Comparison of ENCODE assay signal across 23 cellular contexts in genomic region chr7:121397832-121398231, GRCh38. TPM values are rescaled to one million over a fixed set of nuclear protein-coding genes. Genes with fewer than 3 reads are reported as not detected.
A peak's percentile ranks its signal among the peaks of the same experiment; 100 is the strongest.
DNase-seq lines count a peak whose midpoint lies in the region; ATAC-seq and TF ChIP-seq lines count a peak whose summit lies in the region.
"Had no signal": no experiment of that assay in that cellular context is flagged by ENCODE, and none has a peak within 500 bp of the region (broad histone marks: within the 10 kb centered on the region; RNA-seq: fewer than 3 reads in every experiment).

No MANE protein-coding gene starts in this region.

- H3K36me3 Mint-ChIP-seq in neural crest cell (ENCODE audit: low read depth), result peaks cover 2% of the 10 kb centered on the region
- peaks cover 28% of the 10 kb centered on the region for H3K36me3 Mint-ChIP-seq in stimulated activated effector memory CD8-positive, alpha-beta T cell treated with anti-CD3 and anti-CD28 coated beads, Interleukin-12 subunit alpha, Interleukin-12 subunit beta, amount 100 ng/mL, for 72 hours
- H3K36me3 Mint-ChIP-seq: CD14-positive monocyte had no signal

- H3K9me3 Mint-ChIP-seq in neural crest cell, result peaks cover 1% of the 10 kb centered on the region
- H3K9me3 Mint-ChIP-seq in stimulated activated effector memory CD8-positive, alpha-beta T cell treated with anti-CD3 and anti-CD28 coated beads, Interleukin-12 subunit alpha, Interleukin-12 subunit beta, amount 100 ng/mL, for 72 hours, result peaks cover under 1% of the 10 kb centered on the region
- H3K9me3 Mint-ChIP-seq: T-helper 1 cell treated with Interleukin-12 subunit alpha and Interleukin-12 subunit beta and Interleukin-4 antibody, amounts not matched to agents 30 μg/mL and 1 μg/mL, for 36 hours had no signal

- H3K4me2 ChIP-seq in BLaER1 (peak overlapping the region; percentile 13; the same call in 1 of the 2 replicates), OCI-LY7 (ENCODE audit: low read length) (no peak overlapping the region)

- H4K20me1 ChIP-seq in BLaER1, result peaks cover 25% of the 10 kb centered on the region
- H4K20me1 ChIP-seq in OCI-LY7 (ENCODE audit: insufficient read depth, low read length), result 0 out of 2 replicates have a peak, but pooled peaks cover 4% of the 10 kb centered on the region

- H3K27ac Mint-ChIP-seq in neural crest cell (ENCODE audit: unreplicated experiment), result no peak overlapping the region
- no peak overlapping the region for H3K27ac Mint-ChIP-seq in stimulated activated effector memory CD8-positive, alpha-beta T cell treated with anti-CD3 and anti-CD28 coated beads, Interleukin-12 subunit alpha, Interleukin-12 subunit beta, amount 100 ng/mL, for 72 hours
- H3K27ac Mint-ChIP-seq: CD14-positive monocyte had no signal

- peak overlapping the region; percentile 80 for H3K4me3 Mint-ChIP-seq in neural crest cell
- no peak overlapping the region for H3K4me3 Mint-ChIP-seq in stimulated activated effector memory CD8-positive, alpha-beta T cell treated with anti-CD3 and anti-CD28 coated beads, Interleukin-12 subunit alpha, Interleukin-12 subunit beta, amount 100 ng/mL, for 72 hours
- H3K4me3 Mint-ChIP-seq: CD14-positive monocyte had no signal

- peaks cover 3% of the 10 kb centered on the region; the same call in 1 of the 2 replicates for H3K36me3 ChIP-seq in BLaER1
- H3K36me3 ChIP-seq in OCI-LY7 (ENCODE audit: insufficient read depth, low read length), result peaks cover 3% of the 10 kb centered on the region
- H3K36me3 ChIP-seq: WERI-Rb-1 had no signal

- H3K4me1 ChIP-seq in BLaER1 (peaks cover 33% of the 10 kb centered on the region), OCI-LY7 (ENCODE audit: insufficient read depth, low read length, poor library complexity, severe bottlenecking) (peaks cover 17% of the 10 kb centered on the region)

- H3K4me3 ChIP-seq in BLaER1 (no peak overlapping the region), OCI-LY7 (ENCODE audit: low read depth, low read length, poor library complexity, severe bottlenecking) (no peak overlapping the region)

- TF ChIP-seq CTCF in OCI-LY7 (conservative IDR thresholded peaks at IDR 0.05; ENCODE audit: low read length) (no peak), neural crest cell (conservative IDR thresholded peaks at IDR 0.05) (no peak)

- H3K4me1 Mint-ChIP-seq in neural crest cell, result peaks cover 26% of the 10 kb centered on the region
- H3K4me1 Mint-ChIP-seq in stimulated activated effector memory CD8-positive, alpha-beta T cell treated with anti-CD3 and anti-CD28 coated beads, Interleukin-12 subunit alpha, Interleukin-12 subunit beta, amount 100 ng/mL, for 72 hours, result peaks cover 9% of the 10 kb centered on the region

- H3K79me2 ChIP-seq in OCI-LY7 (ENCODE audit: insufficient read depth, low read depth, low read length), result peaks cover 27% of the 10 kb centered on the region; the same call in 1 of the 2 replicates

- CTCF ChIA-PET in OCI-LY7 (lab: Charles Lee; ENCODE audit: unreplicated experiment), result interaction anchor here (0.5 to 1.5 kb wide), 4 partner anchors 9 to 30 kb away, joined by 3 to 4 read pairs (median 3); no protein-coding TSS in a partner anchor

- H3K27me3 Mint-ChIP-seq in neural crest cell (ENCODE audit: low read depth), result no peaks in the 10 kb centered on the region
- H3K27me3 Mint-ChIP-seq: naive thymus-derived CD8-positive, alpha-beta T cell had no signal

- H3K9me3 ChIP-seq in BLaER1 (peaks cover 4% of the 10 kb centered on the region; the same call in 1 of the 2 replicates), OCI-LY7 (ENCODE audit: low read length) (no peaks in the 10 kb centered on the region)

- no peaks in the 10 kb centered on the region for H3K27me3 ChIP-seq in BLaER1

- DNase-seq in OCI-LY7 (ENCODE audit: low spot score), result no peak
- DNase-seq in glomerular visceral epithelial cell (ENCODE audit: extremely low spot score), result peak; percentile 57
- no peak for DNase-seq in neural crest cell (ENCODE audit: low read depth, low spot score)
- DNase-seq in activated T-cell treated with anti-CD3 and anti-CD28 coated beads, Interleukin-2, amount 50 U/mL, for 48 hours, result no peak
- no peak for DNase-seq in stimulated activated effector memory CD8-positive, alpha-beta T cell treated with anti-CD3 and anti-CD28 coated beads, Interleukin-12 subunit alpha, Interleukin-12 subunit beta, amount 100 ng/mL, for 72 hours (ENCODE audit: low spot score in 2 of 2)
- no peak for DNase-seq in activated CD4-positive, alpha-beta T cell treated with anti-CD3 and anti-CD28 coated beads for 4 hours
- DNase-seq: activated CD8-positive, alpha-beta memory T cell treated with anti-CD3 and anti-CD28 coated beads, Interleukin-2, amount 50 U/mL, for 4 hours; activated effector memory CD4-positive, alpha-beta T cell treated with anti-CD3 and anti-CD28 coated beads, Interleukin-2, amount 50 U/mL, for 16 hours; cortex of kidney; islet precursor cell; MM.1S; naive thymus-derived CD8-positive, alpha-beta T cell; NCI-H1436 treated with DMSO at 0.1 percent for 48 hours; NCI-H2171 treated with DMSO at 0.1 percent for 48 hours; OCI-M1; SIG-M5; stimulated activated CD4-positive, alpha-beta T cell treated with anti-CD3 and anti-CD28 coated beads, Interleukin-12 subunit alpha, Interleukin-12 subunit beta, amount 100 ng/mL, for 4 hours; stimulated activated CD8-positive, alpha-beta memory T cell treated with anti-CD3 and anti-CD28 coated beads, Interleukin-4, amount 100 ng/mL, for 48 hours had no signal

- POLR2A ChIA-PET in OCI-LY7 (lab: Charles Lee), result interaction anchor here (0.7 to 4.3 kb wide), 10 partner anchors 11 to 224 kb away, joined by 3 to 25 read pairs (median 4); no protein-coding TSS in a partner anchor

- no peak overlapping the region for H3K9ac ChIP-seq in BLaER1

- H3K27ac ChIP-seq in BLaER1 (no peak overlapping the region), OCI-LY7 (ENCODE audit: low read depth, low read length, poor library complexity, severe bottlenecking) (no peak overlapping the region)
- H3K27ac ChIP-seq: WERI-Rb-1 had no signal

- no peak for ATAC-seq in stimulated activated effector memory CD8-positive, alpha-beta T cell treated with anti-CD3 and anti-CD28 coated beads, Interleukin-12 subunit alpha, Interleukin-12 subunit beta, amount 100 ng/mL, for 72 hours
- ATAC-seq in GM18909 (IDR thresholded peaks at IDR 0.05; ENCODE audit: poor library complexity, unreplicated experiment), result no peak
- ATAC-seq: naive thymus-derived CD8-positive, alpha-beta T cell had no signal

- no peaks in the 10 kb centered on the region for H3K9me2 ChIP-seq in OCI-LY7 (ENCODE audit: insufficient read depth, low read length)

- BruUV-seq in OCI-LY7 (replicated peaks; lab: Mats Ljungman, UMichigan), result no TSS peak

- H2AFZ ChIP-seq in OCI-LY7 (ENCODE audit: low read length), result peak overlapping the region; percentile 95; the same call in 1 of the 2 replicates

- intact Hi-C loops in OCI-LY7 (cut with micrococcal nuclease; ENCODE audit: unreplicated experiment), result loop anchor here (2.0 to 5.0 kb wide), 2 partner anchors 25 to 446 kb away; partner anchors contain the start of gene ING3

RNA-seq across cellular contexts. Expression of gene FAM3C, which starts 1.7 kb away (rescaled TPM):
- 18.1 and 22.9 TPM in 2 replicates for total RNA-seq in OCI-LY7 (2014; rRNA removed; shearing (Covaris generic))
- 27.6 and 35.3 TPM in 2 replicates for total RNA-seq in OCI-LY7 (2022)
- 47.5 and 49.1 TPM in 2 replicates for total RNA-seq in neural crest cell
